8 cellular contexts compared by ENCODE assay signal in genomic region chr4:180028682-180029081, GRCh38.
DNase-seq lines count a peak whose midpoint lies in the region; ATAC-seq and TF ChIP-seq lines count a peak whose summit lies in the region.

No MANE protein-coding gene starts in this region.

- no peaks in the 10 kb centered on the region for H3K4me1 Mint-ChIP-seq in CD4-positive, alpha-beta T cell (ENCODE audit: low read depth)

- no peaks in the 10 kb centered on the region for H4K20me1 ChIP-seq in PC-3 (ENCODE audit: low read length)

- no peaks in the 10 kb centered on the region for H3F3A ChIP-seq in PC-3 (ENCODE audit: low read length, unreplicated experiment)

- H3K79me2 ChIP-seq in PC-3 (ENCODE audit: low read length): no peaks in the 10 kb centered on the region

- no peak overlapping the region for H3K9ac ChIP-seq in PC-3 (ENCODE audit: low read length)

- peak; percentile 5 for DNase-seq in ELF-1 (ENCODE audit: low read depth, low spot score)
- DNase-seq in PC-3: peak; percentile 33
- DNase-seq in iPS DF 19.7 (ENCODE audit: low read depth, low spot score): peak; percentile 25
- DNase-seq in activated CD8-positive, alpha-beta memory T cell treated with anti-CD3 and anti-CD28 coated beads, Interleukin-2, amount 50 U/mL, for 4 hours: no peak
- no peak for DNase-seq in CD4-positive, alpha-beta T cell
- DNase-seq in COLO829 (ENCODE audit: low spot score): no peak

- no peaks in the 10 kb centered on the region for H3K36me3 Mint-ChIP-seq in CD4-positive, alpha-beta T cell (ENCODE audit: low read depth)

- no peaks in the 10 kb centered on the region for H3K27me3 ChIP-seq in PC-3 (ENCODE audit: low read length)
- no peaks in the 10 kb centered on the region for H3K27me3 ChIP-seq in CD4-positive, alpha-beta T cell (ENCODE audit: control insufficient read depth, insufficient read depth, low read length)

- POLR2A ChIA-PET in PC-3 (lab: Charles Lee; ENCODE audit: unreplicated experiment): no interaction called here
- POLR2A ChIA-PET in CD4-positive, alpha-beta T cell (lab: Charles Lee): no interaction called here

- no peak overlapping the region for H3K4me3 ChIP-seq in PC-3 (ENCODE audit: low read length)

- H3K9me3 Mint-ChIP-seq in CD4-positive, alpha-beta T cell: peaks cover 7% of the 10 kb centered on the region

- H3K4me1 ChIP-seq in PC-3 (ENCODE audit: insufficient read depth, low read length): no peaks in the 10 kb centered on the region

- intact Hi-C loops in PC-3 (cut with micrococcal nuclease): loop anchor here (5.0 kb wide), 1 partner anchor 316 kb away; no protein-coding TSS in a partner anchor
- intact Hi-C loops in CD4-positive, alpha-beta T cell (cut with DNase I, micrococcal nuclease): no loop called here

- H3K27me3 Mint-ChIP-seq in CD4-positive, alpha-beta T cell: no peaks in the 10 kb centered on the region

- H2AFZ ChIP-seq in PC-3 (ENCODE audit: low read length): no peak overlapping the region

- H3K9me3 ChIP-seq in PC-3 (ENCODE audit: low read length): no peaks in the 10 kb centered on the region
- no peaks in the 10 kb centered on the region for H3K9me3 ChIP-seq in CD4-positive, alpha-beta T cell (ENCODE audit: control insufficient read depth, low read length)

- CTCF ChIA-PET in PC-3 (lab: Charles Lee): interaction anchor here (0.5 kb wide), 1 partner anchor 161 kb away, joined by 3 read pairs; no protein-coding TSS in a partner anchor
- CTCF ChIA-PET in CD4-positive, alpha-beta T cell (lab: Charles Lee): no interaction called here

- H3K27ac Mint-ChIP-seq in CD4-positive, alpha-beta T cell: no peak overlapping the region

- BruUV-seq in PC-3 (replicated peaks; lab: Mats Ljungman, UMichigan): no TSS peak

- H3K36me3 ChIP-seq in PC-3 (ENCODE audit: low read depth, low read length): no peaks in the 10 kb centered on the region

- ATAC-seq in HG02763 (IDR thresholded peaks at IDR 0.05; ENCODE audit: unreplicated experiment): peak; percentile 60
- ATAC-seq in PC-3: 0 out of 2 replicates have a peak, but pooled peaks have one; percentile 38
- ATAC-seq in CD4-positive, alpha-beta T cell (ENCODE audit: poor library complexity): no peak
- ATAC-seq in GM21447 (IDR thresholded peaks at IDR 0.05; ENCODE audit: unreplicated experiment): no peak

- TF ChIP-seq CTCF in PC-3 (conservative IDR thresholded peaks at IDR 0.05; ENCODE audit: low read depth, low read length): peak; percentile 49
- TF ChIP-seq CTCF in CD4-positive, alpha-beta T cell (IDR thresholded peaks at IDR 0.05): no peak

- no peak overlapping the region for H3K27ac ChIP-seq in PC-3 (ENCODE audit: low read length)
- H3K27ac ChIP-seq in CD4-positive, alpha-beta T cell (ENCODE audit: low read depth, low read length): no peak overlapping the region

- H3K4me2 ChIP-seq in PC-3 (ENCODE audit: low read length): no peak overlapping the region

- H3K4me3 Mint-ChIP-seq in CD4-positive, alpha-beta T cell: no peak overlapping the region

- H3K9me2 ChIP-seq in PC-3 (replicated peaks; ENCODE audit: low read length): no peaks in the 10 kb centered on the region

Comparison
In these comparisons a context has a peak if more than half of its experiments do, and no peak if none do; other contexts are left out.
1. DNase-seq: peak in ELF-1 (single experiment), PC-3 (single experiment) and iPS DF 19.7 (single experiment); none in activated CD8-positive, alpha-beta memory T cell treated with anti-CD3 and anti-CD28 coated beads, Interleukin-2, amount 50 U/mL, for 4 hours (single experiment), CD4-positive, alpha-beta T cell (0 of 10) and COLO829 (single experiment).
2. ATAC-seq: peak in HG02763 (single experiment) and PC-3 (single experiment); none in CD4-positive, alpha-beta T cell (single experiment) and GM21447 (single experiment).